In the genomic region with DNA sequence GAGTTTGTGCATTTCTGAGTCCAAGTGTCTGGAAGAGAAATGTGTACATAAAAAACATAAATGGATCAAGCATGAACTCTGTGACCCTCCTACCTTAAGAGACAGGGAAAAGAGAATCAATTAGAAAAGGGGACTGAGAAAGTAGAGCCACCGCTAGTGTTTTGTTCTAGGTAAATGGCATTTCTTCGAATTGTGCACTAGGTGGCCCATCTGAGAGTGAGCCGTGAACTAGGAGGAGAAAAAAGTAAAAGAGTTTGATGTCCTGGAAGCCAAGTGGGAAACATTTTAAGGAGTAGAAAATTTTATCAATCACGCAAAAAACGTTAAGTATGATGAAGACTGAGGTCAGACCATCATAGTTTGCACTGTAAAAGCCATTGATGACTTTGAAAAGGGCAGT, we compare ENCODE assay signal across 7 cellular contexts. TPM values are rescaled to one million over a fixed set of nuclear protein-coding genes. Genes with fewer than 3 reads are reported as not detected.
DNase-seq lines count a peak whose midpoint lies in the region; FAIRE-seq and TF ChIP-seq lines count a peak whose summit lies in the region.

No MANE protein-coding gene starts in this region.

- peak; percentile 37 for TF ChIP-seq CTCF in fibroblast of the aortic adventitia (IDR thresholded peaks at IDR 0.05; ENCODE audit: insufficient read depth, low read length)

- H3K27ac Mint-ChIP-seq in activated T-helper 2 cell treated with anti-CD3 and anti-CD28 coated beads, Interferon-gamma antibody, Interleukin-2, Interleukin-4, amounts not matched to agents 10 μg/mL and 5 μg/mL and 100 μg/mL, durations not matched to agents 14 hours and 24 hours and 36 hours: no peak overlapping the region

- peaks cover 24% of the 10 kb centered on the region for H3K4me1 Mint-ChIP-seq in activated T-helper 2 cell treated with anti-CD3 and anti-CD28 coated beads, Interferon-gamma antibody, Interleukin-2, Interleukin-4, amounts not matched to agents 10 μg/mL and 5 μg/mL and 100 μg/mL, durations not matched to agents 14 hours and 24 hours and 36 hours (ENCODE audit: low read depth)

- no peaks in the 10 kb centered on the region for H3K9me3 Mint-ChIP-seq in activated T-helper 2 cell treated with anti-CD3 and anti-CD28 coated beads, Interferon-gamma antibody, Interleukin-2, Interleukin-4, amounts not matched to agents 10 μg/mL and 5 μg/mL and 100 μg/mL, durations not matched to agents 14 hours and 24 hours and 36 hours

- H3K4me3 ChIP-seq in fibroblast of the aortic adventitia (ENCODE audit: low read depth, low read length): no peak overlapping the region

- H3K36me3 Mint-ChIP-seq in activated T-helper 2 cell treated with anti-CD3 and anti-CD28 coated beads, Interferon-gamma antibody, Interleukin-2, Interleukin-4, amounts not matched to agents 10 μg/mL and 5 μg/mL and 100 μg/mL, durations not matched to agents 14 hours and 24 hours and 36 hours (ENCODE audit: low read depth): peaks cover 4% of the 10 kb centered on the region

- no peak for TF ChIP-seq POLR2A in GM12891 (IDR thresholded peaks at IDR 0.05; ENCODE audit: low read depth, low read length)

- in situ Hi-C loops in SK-MEL-5 (cut with HindIII; ENCODE audit: low pct_unique_long_range_greater_than_20kb, low sequenced_read_pairs): no loop called here

- no peaks in the 10 kb centered on the region for H3K27me3 Mint-ChIP-seq in activated T-helper 2 cell treated with anti-CD3 and anti-CD28 coated beads, Interferon-gamma antibody, Interleukin-2, Interleukin-4, amounts not matched to agents 10 μg/mL and 5 μg/mL and 100 μg/mL, durations not matched to agents 14 hours and 24 hours and 36 hours (ENCODE audit: low read depth)

- FAIRE-seq in GM12891 (lab: Jason Lieb, UNC): peak; percentile 16

- DNase-seq in GM12891 (ENCODE audit: insufficient read length, low spot score) (no peak), SK-MEL-5 (ENCODE audit: low read depth, low spot score) (peak; percentile 47), fibroblast of the aortic adventitia (ENCODE audit: low read depth) (peak; percentile 28), renal cortical epithelial cell (ENCODE audit: low read depth) (peak; percentile 13), GF-D8 (lab: John Stamatoyannopoulos, UW) (no peak)
- DNase-seq in activated T-helper 2 cell treated with anti-CD3 and anti-CD28 coated beads, Interferon-gamma antibody, Interleukin-2, Interleukin-4, amounts not matched to agents 10 μg/mL and 5 μg/mL and 100 μg/mL, durations not matched to agents 14 hours and 24 hours and 36 hours (ENCODE audit: low spot score): no peak
- DNase-seq in activated CD4-positive, CD25-positive, alpha-beta regulatory T cell treated with anti-CD3 and anti-CD28 coated beads, Interleukin-2, amount 50 U/mL, for 72 hours: no peak

- intact Hi-C loops in activated T-helper 2 cell treated with anti-CD3 and anti-CD28 coated beads, Interferon-gamma antibody, Interleukin-2, Interleukin-4, amounts not matched to agents 10 μg/mL and 5 μg/mL and 100 μg/mL, durations not matched to agents 14 hours and 24 hours and 36 hours (cut with micrococcal nuclease): loop anchor here (2.0 kb wide), 1 partner anchor 55 kb away; a partner anchor contains a TSS

- H3K4me3 Mint-ChIP-seq in activated T-helper 2 cell treated with anti-CD3 and anti-CD28 coated beads, Interferon-gamma antibody, Interleukin-2, Interleukin-4, amounts not matched to agents 10 μg/mL and 5 μg/mL and 100 μg/mL, durations not matched to agents 14 hours and 24 hours and 36 hours (ENCODE audit: low read depth): no peak overlapping the region

TF ChIP-seq in GM12891, 5 proteins besides CTCF, POLR2A, EP300 and RAD21:
- TF ChIP-seq PAX5 (IDR thresholded peaks at IDR 0.05; ENCODE audit: insufficient read depth, low read length, severe bottlenecking): no peak
- no peak for TF ChIP-seq POLR2AphosphoS5 (IDR thresholded peaks at IDR 0.05; ENCODE audit: low read depth, low read length)
- no peak for TF ChIP-seq SPI1 (IDR thresholded peaks at IDR 0.05; ENCODE audit: low read depth, low read length)
- TF ChIP-seq TAF1 (IDR thresholded peaks at IDR 0.05; ENCODE audit: low read depth, low read length): no peak
- TF ChIP-seq POU2F2 (IDR thresholded peaks at IDR 0.05; ENCODE audit: low read depth, low read length): no peak

RNA-seq across cellular contexts. Expression of a gene that starts 55.1 kb away (rescaled TPM):
- polyA plus RNA-seq in GM12891 (2012; ENCODE audit: low read depth, missing spikeins): 9.5 TPM
- total RNA-seq in SK-MEL-5 (2014; rRNA removed; shearing (Covaris generic)): 7.2 and 9.6 TPM in 2 replicates
- polyA plus RNA-seq in SK-MEL-5 (2015; cell fraction: cytosol; rRNA removed): 20.7 and 21.8 TPM in 2 replicates
- polyA plus RNA-seq in SK-MEL-5 (2015; cell fraction: nucleus; rRNA removed): 19.2 and 25.0 TPM in 2 replicates
- total RNA-seq in fibroblast of the aortic adventitia (ENCODE audit: low replicate concordance) (8.7 and 15.8 TPM in 2 replicates), renal cortical epithelial cell (4.2 and 12.6 TPM in 2 replicates)
- total RNA-seq in activated T-helper 2 cell treated with anti-CD3 and anti-CD28 coated beads, Interferon-gamma antibody, Interleukin-2, Interleukin-4, amounts not matched to agents 10 μg/mL and 5 μg/mL and 100 μg/mL, durations not matched to agents 14 hours and 24 hours and 36 hours: 25.9 and 29.3 TPM in 2 replicates

Comparison
In these comparisons a context has a peak if more than half of its experiments do, and no peak if none do; other contexts are left out.
1. DNase-seq: peak in SK-MEL-5 (single experiment), fibroblast of the aortic adventitia (single experiment) and renal cortical epithelial cell (single experiment); none in GM12891 (single experiment), activated T-helper 2 cell treated with anti-CD3 and anti-CD28 coated beads, Interferon-gamma antibody, Interleukin-2, Interleukin-4, amounts not matched to agents 10 μg/mL and 5 μg/mL and 100 μg/mL, durations not matched to agents 14 hours and 24 hours and 36 hours (single experiment), GF-D8 (single experiment) and activated CD4-positive, CD25-positive, alpha-beta regulatory T cell treated with anti-CD3 and anti-CD28 coated beads, Interleukin-2, amount 50 U/mL, for 72 hours (single experiment).